ENCODE assay signal across 10 cellular contexts in genomic region chr2:235394278-235394828, GRCh38.
A peak's percentile ranks its signal among the peaks of the same experiment; 100 is the strongest.
DNase-seq lines count a peak whose midpoint lies in the region; ATAC-seq, FAIRE-seq and TF ChIP-seq lines count a peak whose summit lies in the region.
"Had no signal": no experiment of that assay in that cellular context is flagged by ENCODE, and none has a peak within 500 bp of the region (broad histone marks: within the 10 kb centered on the region; RNA-seq: fewer than 3 reads in every experiment).

No MANE protein-coding gene starts in this region.

- CTCF ChIA-PET in activated CD8-positive, alpha-beta T cell treated with anti-CD3 and anti-CD28 coated beads, Interleukin-2, amount 10 ng/mL, durations not matched to agents 7 days and 5 days (lab: Charles Lee), result no interaction called here

- peaks cover 4% of the 10 kb centered on the region for H3K27me3 Mint-ChIP-seq in activated CD8-positive, alpha-beta T cell treated with anti-CD3 and anti-CD28 coated beads, Interleukin-2, amount 10 ng/mL, durations not matched to agents 7 days and 5 days (ENCODE audit: low read depth)
- peaks cover 7% of the 10 kb centered on the region for H3K27me3 Mint-ChIP-seq in activated T-helper 1 cell treated with anti-CD3 and anti-CD28 coated beads, Interleukin-12 subunit alpha, Interleukin-12 subunit beta, Interleukin-2, Interleukin-4 antibody, amounts not matched to agents 30 ng/mL and 10 ng/mL and 1 ng/mL, durations not matched to agents 14 hours and 24 hours and 36 hours (ENCODE audit: insufficient read depth)

- peaks cover 11% of the 10 kb centered on the region for H3K4me1 Mint-ChIP-seq in activated CD8-positive, alpha-beta T cell treated with anti-CD3 and anti-CD28 coated beads, Interleukin-2, amount 10 ng/mL, durations not matched to agents 7 days and 5 days (ENCODE audit: low read depth)
- peaks cover 11% of the 10 kb centered on the region for H3K4me1 Mint-ChIP-seq in activated T-helper 1 cell treated with anti-CD3 and anti-CD28 coated beads, Interleukin-12 subunit alpha, Interleukin-12 subunit beta, Interleukin-2, Interleukin-4 antibody, amounts not matched to agents 30 ng/mL and 10 ng/mL and 1 ng/mL, durations not matched to agents 14 hours and 24 hours and 36 hours (ENCODE audit: low read depth)

- POLR2A ChIA-PET in activated CD8-positive, alpha-beta T cell treated with anti-CD3 and anti-CD28 coated beads, Interleukin-2, amount 10 ng/mL, durations not matched to agents 7 days and 5 days (lab: Charles Lee), result no interaction called here

- no peak overlapping the region for H3K27ac Mint-ChIP-seq in activated CD8-positive, alpha-beta T cell treated with anti-CD3 and anti-CD28 coated beads, Interleukin-2, amount 10 ng/mL, durations not matched to agents 7 days and 5 days
- no peak overlapping the region for H3K27ac Mint-ChIP-seq in activated T-helper 1 cell treated with anti-CD3 and anti-CD28 coated beads, Interleukin-12 subunit alpha, Interleukin-12 subunit beta, Interleukin-2, Interleukin-4 antibody, amounts not matched to agents 30 ng/mL and 10 ng/mL and 1 ng/mL, durations not matched to agents 14 hours and 24 hours and 36 hours

- intact Hi-C loops in activated T-helper 1 cell treated with anti-CD3 and anti-CD28 coated beads, Interleukin-12 subunit alpha, Interleukin-12 subunit beta, Interleukin-2, Interleukin-4 antibody, amounts not matched to agents 30 ng/mL and 10 ng/mL and 1 ng/mL, durations not matched to agents 14 hours and 24 hours and 36 hours (cut with micrococcal nuclease), result no loop called here

- no peak overlapping the region for H3K4me3 ChIP-seq in fibroblast of the aortic adventitia (ENCODE audit: low read depth, low read length)
- H3K4me3 ChIP-seq: vagina had no signal

- no peaks in the 10 kb centered on the region for H3K36me3 Mint-ChIP-seq in activated CD8-positive, alpha-beta T cell treated with anti-CD3 and anti-CD28 coated beads, Interleukin-2, amount 10 ng/mL, durations not matched to agents 7 days and 5 days (ENCODE audit: low read depth)
- no peaks in the 10 kb centered on the region for H3K36me3 Mint-ChIP-seq in activated T-helper 1 cell treated with anti-CD3 and anti-CD28 coated beads, Interleukin-12 subunit alpha, Interleukin-12 subunit beta, Interleukin-2, Interleukin-4 antibody, amounts not matched to agents 30 ng/mL and 10 ng/mL and 1 ng/mL, durations not matched to agents 14 hours and 24 hours and 36 hours (ENCODE audit: low read depth)

- ATAC-seq in SK-N-SH treated with all-trans-retinoic acid at 6 μM for 48 hours, result peak; percentile 24; the same call in 1 of the 3 replicates
- ATAC-seq in activated CD8-positive, alpha-beta T cell treated with anti-CD3 and anti-CD28 coated beads, Interleukin-2, amount 10 ng/mL, durations not matched to agents 7 days and 5 days, result no peak

- H3K9me3 Mint-ChIP-seq in activated CD8-positive, alpha-beta T cell treated with anti-CD3 and anti-CD28 coated beads, Interleukin-2, amount 10 ng/mL, durations not matched to agents 7 days and 5 days (ENCODE audit: insufficient read depth), result no peaks in the 10 kb centered on the region
- peaks cover under 1% of the 10 kb centered on the region for H3K9me3 Mint-ChIP-seq in activated T-helper 1 cell treated with anti-CD3 and anti-CD28 coated beads, Interleukin-12 subunit alpha, Interleukin-12 subunit beta, Interleukin-2, Interleukin-4 antibody, amounts not matched to agents 30 ng/mL and 10 ng/mL and 1 ng/mL, durations not matched to agents 14 hours and 24 hours and 36 hours

- no peak for TF ChIP-seq CTCF in fibroblast of the aortic adventitia (IDR thresholded peaks at IDR 0.05; ENCODE audit: insufficient read depth, low read length)

- FAIRE-seq in urothelium cell line (lab: Jason Lieb, UNC) (peak; percentile 88), frontal cortex (lab: Jason Lieb, UNC) (no peak)
- FAIRE-seq: colon had no signal

- no peak overlapping the region for H3K4me3 Mint-ChIP-seq in activated CD8-positive, alpha-beta T cell treated with anti-CD3 and anti-CD28 coated beads, Interleukin-2, amount 10 ng/mL, durations not matched to agents 7 days and 5 days
- no peak overlapping the region for H3K4me3 Mint-ChIP-seq in activated T-helper 1 cell treated with anti-CD3 and anti-CD28 coated beads, Interleukin-12 subunit alpha, Interleukin-12 subunit beta, Interleukin-2, Interleukin-4 antibody, amounts not matched to agents 30 ng/mL and 10 ng/mL and 1 ng/mL, durations not matched to agents 14 hours and 24 hours and 36 hours

- DNase-seq in HCEC 1CT (peak; percentile 87), fibroblast of the aortic adventitia (ENCODE audit: low read depth) (peak; percentile 47), urothelium cell line (ENCODE audit: low spot score) (peak; percentile 75), frontal cortex (ENCODE audit: low spot score in 2 of 2) (no peak)
- no peak for DNase-seq in activated CD8-positive, alpha-beta T cell treated with anti-CD3 and anti-CD28 coated beads, Interleukin-2, amount 10 ng/mL, durations not matched to agents 7 days and 5 days
- DNase-seq in activated T-helper 1 cell treated with anti-CD3 and anti-CD28 coated beads, Interleukin-12 subunit alpha, Interleukin-12 subunit beta, Interleukin-2, Interleukin-4 antibody, amounts not matched to agents 30 ng/mL and 10 ng/mL and 1 ng/mL, durations not matched to agents 14 hours and 24 hours and 36 hours (ENCODE audit: low spot score), result no peak
- DNase-seq: NCI-H2081 treated with DMSO at 0.1 percent for 48 hours had no signal

TF ChIP-seq in SK-N-SH treated with all-trans-retinoic acid at 6 μM for 48 hours, 23 proteins besides CTCF, POLR2A, EP300 and RAD21:
- TF ChIP-seq ZFP3 (CRISPR knock-in tag; IDR thresholded peaks at IDR 0.05) (no peak), POU6F1 (CRISPR knock-in tag; IDR thresholded peaks at IDR 0.05; ENCODE audit: borderline replicate concordance, low read depth) (no peak), ZNF70 (CRISPR knock-in tag; IDR thresholded peaks at IDR 0.05) (no peak), ZC3H10 (CRISPR knock-in tag; IDR thresholded peaks at IDR 0.05) (no peak), PPARA (CRISPR knock-in tag; IDR thresholded peaks at IDR 0.05; ENCODE audit: borderline replicate concordance) (no peak)

Comparison
In these comparisons a context has a peak if more than half of its experiments do, and no peak if none do; other contexts are left out.
1. DNase-seq: peak in HCEC 1CT (single experiment), fibroblast of the aortic adventitia (single experiment) and urothelium cell line (single experiment); none in activated CD8-positive, alpha-beta T cell treated with anti-CD3 and anti-CD28 coated beads, Interleukin-2, amount 10 ng/mL, durations not matched to agents 7 days and 5 days (single experiment), activated T-helper 1 cell treated with anti-CD3 and anti-CD28 coated beads, Interleukin-12 subunit alpha, Interleukin-12 subunit beta, Interleukin-2, Interleukin-4 antibody, amounts not matched to agents 30 ng/mL and 10 ng/mL and 1 ng/mL, durations not matched to agents 14 hours and 24 hours and 36 hours (single experiment) and frontal cortex (0 of 2).